ENCODE assay signal across 1 cellular context in genomic region chr17:15957608-15958307, GRCh38.
TF ChIP-seq lines count a peak whose summit lies in the region.

No MANE protein-coding gene starts in this region.

TF ChIP-seq in HEK293, 187 proteins besides CTCF, POLR2A, EP300 and RAD21:
- peak; percentile 3; the same call in 1 of the 2 replicates for TF ChIP-seq ZBTB17 (tag by site-specific recombination; IDR thresholded peaks at IDR 0.05)
- no peak for TF ChIP-seq EGR2 (tag by site-specific recombination; IDR thresholded peaks at IDR 0.05; ENCODE audit: low read depth)
